ENCODE assay signal across 3 cellular contexts in the genomic region with DNA sequence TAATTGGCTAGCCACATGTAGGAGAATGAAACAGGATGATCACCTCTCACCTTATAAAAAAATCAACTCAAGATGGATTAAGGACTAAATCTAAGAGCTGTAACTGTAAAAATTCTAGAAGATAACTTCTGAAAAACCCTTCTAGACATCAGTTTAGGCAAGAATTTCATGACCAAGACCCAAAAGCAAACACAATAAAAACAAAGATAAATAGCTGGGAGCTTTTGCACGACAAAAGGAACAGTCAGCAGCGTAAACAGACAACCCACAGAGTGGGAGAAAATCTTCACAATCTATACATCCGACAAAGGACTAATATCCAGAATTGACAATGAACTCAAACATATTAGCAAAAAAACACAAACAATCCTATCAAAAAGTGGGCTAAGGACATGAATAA.
"Had no signal": no experiment of that assay in that cellular context is flagged by ENCODE, and none has a peak within 500 bp of the region (broad histone marks: within the 10 kb centered on the region; RNA-seq: fewer than 3 reads in every experiment).

No MANE protein-coding gene starts in this region.

- ATAC-seq: GM12878 had no signal

- DNase-seq: GDM1, GF-D8 had no signal

- H3K4me3 ChIP-seq: GM12878 had no signal
